ENCODE assay signal across 25 cellular contexts in the genomic region with DNA sequence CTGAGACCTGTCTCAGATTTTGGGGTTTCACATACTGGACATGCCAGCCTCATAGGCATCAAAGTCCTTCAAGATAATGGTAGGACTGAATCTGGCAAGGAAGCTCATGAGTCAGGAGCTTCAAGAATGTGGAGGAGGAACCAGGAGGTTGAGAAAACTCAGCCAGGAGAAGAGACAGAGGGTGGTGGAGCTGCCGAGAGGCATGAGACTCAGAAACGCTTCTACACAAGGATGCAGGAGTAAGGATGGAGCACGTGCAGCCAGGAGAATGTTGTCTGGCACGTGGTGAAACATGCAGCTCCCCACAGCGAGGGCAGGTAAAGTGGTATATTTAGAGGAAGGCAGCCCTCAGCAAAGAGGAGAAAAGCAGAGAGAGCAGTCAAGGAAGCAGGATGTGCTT.
DNase-seq lines count a peak whose midpoint lies in the region; ATAC-seq and TF ChIP-seq lines count a peak whose summit lies in the region.
"Had no signal": no experiment of that assay in that cellular context is flagged by ENCODE, and none has a peak within 500 bp of the region (broad histone marks: within the 10 kb centered on the region; RNA-seq: fewer than 3 reads in every experiment).

No MANE protein-coding gene starts in this region.

- intact Hi-C loops in activated CD4-positive, alpha-beta T cell treated with anti-CD3 and anti-CD28 coated beads for 36 hours (cut with DNase I, micrococcal nuclease), result no loop called here

- no peak overlapping the region for H3K27ac Mint-ChIP-seq in activated CD4-positive, alpha-beta T cell treated with anti-CD3 and anti-CD28 coated beads for 36 hours
- H3K27ac Mint-ChIP-seq: CD8-positive, alpha-beta T cell; HFFc6 had no signal

- no peaks in the 10 kb centered on the region for H3K4me1 Mint-ChIP-seq in activated CD4-positive, alpha-beta T cell treated with anti-CD3 and anti-CD28 coated beads for 36 hours

- DNase-seq in AG08395 (ENCODE audit: low spot score) (peak; percentile 61), HT1080 (ENCODE audit: low read depth) (peak; percentile 54), glomerular visceral epithelial cell (ENCODE audit: extremely low spot score) (peak; percentile 4), omental fat pad (ENCODE audit: low spot score) (no peak), activated gamma-delta T cell treated with Interleukin-2 at 50 U/mL for 16 hours (no peak), NCI-H524 treated with DMSO at 0.1 percent for 48 hours (lab: John Stamatoyannopoulos, UW) (no peak)
- DNase-seq in activated CD4-positive, alpha-beta T cell treated with anti-CD3 and anti-CD28 coated beads for 36 hours, result no peak
- DNase-seq: 8988T; C1 segment of cervical spinal cord; Caco-2; CD8-positive, alpha-beta T cell; GF-D8; GM23248; HFFc6; MV-4-11; NCI-H1105; NCI-H1436 treated with DMSO at 0.1 percent for 48 hours; NCI-H187 treated with DMSO at 0.1 percent for 48 hours; NCI-H2171 treated with DMSO at 0.1 percent for 48 hours; NCI-H345; NCI-H510A treated with DMSO at 0.1 percent for 48 hours; NCI-H748 treated with DMSO at 0.1 percent for 48 hours; SK-N-SH; SW 1271 had no signal

- H3K4me3 Mint-ChIP-seq in activated CD4-positive, alpha-beta T cell treated with anti-CD3 and anti-CD28 coated beads for 36 hours, result no peak overlapping the region
- H3K4me3 Mint-ChIP-seq: CD8-positive, alpha-beta T cell; HFFc6 had no signal

- peak; percentile 78 for ATAC-seq in omental fat pad (ENCODE audit: low FRiP score)
- no peak for ATAC-seq in activated CD4-positive, alpha-beta T cell treated with anti-CD3 and anti-CD28 coated beads for 36 hours
- ATAC-seq in GM19324 (IDR thresholded peaks at IDR 0.05; ENCODE audit: low FRiP score, unreplicated experiment), result no peak
- ATAC-seq: CD8-positive, alpha-beta T cell had no signal

- POLR2A ChIA-PET in activated CD4-positive, alpha-beta T cell treated with anti-CD3 and anti-CD28 coated beads for 36 hours (lab: Charles Lee), result no interaction called here

- CTCF ChIA-PET in activated CD4-positive, alpha-beta T cell treated with anti-CD3 and anti-CD28 coated beads for 36 hours (lab: Charles Lee), result no interaction called here

- no peaks in the 10 kb centered on the region for H3K9me3 Mint-ChIP-seq in activated CD4-positive, alpha-beta T cell treated with anti-CD3 and anti-CD28 coated beads for 36 hours (ENCODE audit: low read depth)

- no peaks in the 10 kb centered on the region for H3K36me3 Mint-ChIP-seq in activated CD4-positive, alpha-beta T cell treated with anti-CD3 and anti-CD28 coated beads for 36 hours (ENCODE audit: low read depth)
- H3K36me3 Mint-ChIP-seq: CD8-positive, alpha-beta T cell had no signal

- H3K27me3 Mint-ChIP-seq in activated CD4-positive, alpha-beta T cell treated with anti-CD3 and anti-CD28 coated beads for 36 hours, result peaks cover 6% of the 10 kb centered on the region

- TF ChIP-seq CTCF in omental fat pad (IDR thresholded peaks at IDR 0.05), result no peak

Comparison
In these comparisons a context has a peak if more than half of its experiments do, and no peak if none do; other contexts are left out.
1. DNase-seq: peak in AG08395 (single experiment), HT1080 (single experiment) and glomerular visceral epithelial cell (single experiment); none in omental fat pad (single experiment), activated CD4-positive, alpha-beta T cell treated with anti-CD3 and anti-CD28 coated beads for 36 hours (single experiment), activated gamma-delta T cell treated with Interleukin-2 at 50 U/mL for 16 hours (single experiment) and NCI-H524 treated with DMSO at 0.1 percent for 48 hours (single experiment).